In the genomic region with DNA sequence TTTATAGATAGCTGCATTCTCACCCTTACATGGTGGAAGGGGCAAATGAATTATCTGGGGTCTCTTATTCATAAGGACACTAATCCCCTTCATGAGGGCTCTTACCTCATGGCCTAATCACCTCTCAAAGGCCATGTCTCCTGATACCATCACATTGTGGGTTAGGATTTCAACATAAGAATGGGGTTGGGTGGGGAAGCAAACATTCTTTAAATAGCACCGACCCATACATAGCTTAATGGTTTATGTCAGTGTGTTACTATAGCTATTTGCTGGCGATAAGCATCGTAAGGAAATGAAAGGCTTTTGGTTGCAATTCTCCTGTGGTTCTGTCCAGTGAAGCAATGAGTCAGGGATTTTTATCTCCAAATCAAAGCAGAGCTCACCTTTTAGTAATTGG, we compare ENCODE assay signal across 12 cellular contexts.
DNase-seq lines count a peak whose midpoint lies in the region; FAIRE-seq and TF ChIP-seq lines count a peak whose summit lies in the region.
"Had no signal": no experiment of that assay in that cellular context is flagged by ENCODE, and none has a peak within 500 bp of the region (broad histone marks: within the 10 kb centered on the region; RNA-seq: fewer than 3 reads in every experiment).

No MANE protein-coding gene starts in this region.

- H3K9ac ChIP-seq in adipocyte (ENCODE audit: low read length): no peak overlapping the region

- TF ChIP-seq CTCF in AG10803 (conservative IDR thresholded peaks at IDR 0.05; ENCODE audit: low read length): no peak

- no peaks in the 10 kb centered on the region for H3K36me3 ChIP-seq in adipocyte (ENCODE audit: control insufficient read depth, insufficient read depth, low read length, severe bottlenecking)

- H3K4me3 ChIP-seq in AG10803 (ENCODE audit: low read length) (no peak overlapping the region), adipocyte (ENCODE audit: low read length) (no peak overlapping the region)

- no peaks in the 10 kb centered on the region for H3K4me1 ChIP-seq in adipocyte (ENCODE audit: control insufficient read depth, insufficient read depth, low read length)

- FAIRE-seq in HTR-8/SVneo (lab: Jason Lieb, UNC): peak; percentile 54
- FAIRE-seq: keratinocyte had no signal

- peak; percentile 82 for DNase-seq in AG10803 (ENCODE audit: low read depth)
- peak; percentile 61 for DNase-seq in HTR-8/SVneo (ENCODE audit: insufficient read length, low spot score)
- DNase-seq in adipocyte (ENCODE audit: low read depth): peak; percentile 83
- peak; percentile 33 for DNase-seq in iPS-NIHi11 (ENCODE audit: low spot score)
- DNase-seq in DMS79 (lab: John Stamatoyannopoulos, UW): no peak
- DNase-seq in UCSD-AML1 (lab: John Stamatoyannopoulos, UW; ENCODE audit: unreplicated experiment): no peak
- no peak for DNase-seq in NCI-H1930 (lab: John Stamatoyannopoulos, UW)
- DNase-seq in stimulated activated CD8-positive, alpha-beta memory T cell treated with anti-CD3 and anti-CD28 coated beads, Interleukin-4, amount 100 ng/mL, for 48 hours: no peak
- DNase-seq: activated T-cell treated with anti-CD3 and anti-CD28 coated beads, Interleukin-2, amount 50 U/mL, for 24 hours; dermis blood vessel endothelial cell; NCI-H2227 treated with DMSO at 0.1 percent for 48 hours had no signal

- H3K27me3 ChIP-seq in adipocyte (replicated peaks; ENCODE audit: control insufficient read depth, insufficient read depth, low read length): no peaks in the 10 kb centered on the region

- H3K9me3 ChIP-seq in adipocyte (ENCODE audit: control insufficient read depth, low read length): no peaks in the 10 kb centered on the region

Comparison
In these comparisons a context has a peak if more than half of its experiments do, and no peak if none do; other contexts are left out.
1. DNase-seq: peak in AG10803 (single experiment), HTR-8/SVneo (single experiment), adipocyte (single experiment) and iPS-NIHi11 (single experiment); none in DMS79 (single experiment), UCSD-AML1 (single experiment), NCI-H1930 (0 of 2) and stimulated activated CD8-positive, alpha-beta memory T cell treated with anti-CD3 and anti-CD28 coated beads, Interleukin-4, amount 100 ng/mL, for 48 hours (single experiment).